18 cellular contexts compared by ENCODE assay signal in genomic region chr17:5364696-5365095, GRCh38. TPM values are rescaled to one million over a fixed set of nuclear protein-coding genes. Genes with fewer than 3 reads are reported as not detected.
A peak's percentile ranks its signal among the peaks of the same experiment; 100 is the strongest.
DNase-seq lines count a peak whose midpoint lies in the region; ATAC-seq and TF ChIP-seq lines count a peak whose summit lies in the region.
"Had no signal": no experiment of that assay in that cellular context is flagged by ENCODE, and none has a peak within 500 bp of the region (broad histone marks: within the 10 kb centered on the region; RNA-seq: fewer than 3 reads in every experiment).

No MANE protein-coding gene starts in this region.

- H3K36me3 ChIP-seq in PC-9 (ENCODE audit: low read depth): peaks cover 9% of the 10 kb centered on the region; the same call in 1 of the 2 replicates
- H3K36me3 ChIP-seq in smooth muscle cell (ENCODE audit: low read depth): peaks cover 14% of the 10 kb centered on the region

- H3K27me3 ChIP-seq in PC-9 (ENCODE audit: insufficient read depth, low read depth): no peaks in the 10 kb centered on the region
- H3K27me3 ChIP-seq in foreskin keratinocyte: no peaks in the 10 kb centered on the region
- no peaks in the 10 kb centered on the region for H3K27me3 ChIP-seq in smooth muscle cell (ENCODE audit: low read depth)
- H3K27me3 ChIP-seq: MG63, Peyer's patch had no signal

- H3K4me3 Mint-ChIP-seq in activated naive CD4-positive, alpha-beta T cell treated with anti-CD3 and anti-CD28 coated beads for 36 hours: no peak overlapping the region
- no peak overlapping the region for H3K4me3 Mint-ChIP-seq in endothelial cell (ENCODE audit: unreplicated experiment)
- H3K4me3 Mint-ChIP-seq: CD4-positive, CD25-positive, alpha-beta regulatory T cell had no signal

- no peak overlapping the region for H3K4me2 ChIP-seq in PC-9
- no peak overlapping the region for H3K4me2 ChIP-seq in smooth muscle cell
- H3K4me2 ChIP-seq: KMS-11 had no signal

- intact Hi-C loops in activated naive CD4-positive, alpha-beta T cell treated with anti-CD3 and anti-CD28 coated beads for 36 hours (cut with micrococcal nuclease): no loop called here
- intact Hi-C loops in PC-9 (cut with micrococcal nuclease; ENCODE audit: unreplicated experiment): no loop called here

- no peaks in the 10 kb centered on the region for H3K9me3 Mint-ChIP-seq in activated naive CD4-positive, alpha-beta T cell treated with anti-CD3 and anti-CD28 coated beads for 36 hours
- H3K9me3 Mint-ChIP-seq in endothelial cell (ENCODE audit: unreplicated experiment): no peaks in the 10 kb centered on the region
- H3K9me3 Mint-ChIP-seq: CD4-positive, CD25-positive, alpha-beta regulatory T cell had no signal

- H3K27me3 Mint-ChIP-seq in activated naive CD4-positive, alpha-beta T cell treated with anti-CD3 and anti-CD28 coated beads for 36 hours (ENCODE audit: low read depth): no peaks in the 10 kb centered on the region
- peaks cover 2% of the 10 kb centered on the region for H3K27me3 Mint-ChIP-seq in endothelial cell (ENCODE audit: unreplicated experiment)
- H3K27me3 Mint-ChIP-seq: CD4-positive, CD25-positive, alpha-beta regulatory T cell had no signal

- H3K4me1 Mint-ChIP-seq in activated naive CD4-positive, alpha-beta T cell treated with anti-CD3 and anti-CD28 coated beads for 36 hours (ENCODE audit: low read depth): no peaks in the 10 kb centered on the region
- no peaks in the 10 kb centered on the region for H3K4me1 Mint-ChIP-seq in endothelial cell (ENCODE audit: unreplicated experiment)

- POLR2A ChIA-PET in PC-9 (lab: Charles Lee; ENCODE audit: unreplicated experiment): no interaction called here

- peaks cover 12% of the 10 kb centered on the region for H3K36me3 Mint-ChIP-seq in activated naive CD4-positive, alpha-beta T cell treated with anti-CD3 and anti-CD28 coated beads for 36 hours (ENCODE audit: low read depth)
- H3K36me3 Mint-ChIP-seq in endothelial cell (ENCODE audit: low read depth, unreplicated experiment): peaks cover 27% of the 10 kb centered on the region

- no peaks in the 10 kb centered on the region for H3K9me3 ChIP-seq in PC-9 (ENCODE audit: insufficient read depth, low read depth)
- no peaks in the 10 kb centered on the region for H3K9me3 ChIP-seq in smooth muscle cell (replicated peaks; ENCODE audit: low read depth)
- H3K9me3 ChIP-seq: MG63, Peyer's patch had no signal

- peak overlapping the region; percentile 30 for H3K27ac Mint-ChIP-seq in activated naive CD4-positive, alpha-beta T cell treated with anti-CD3 and anti-CD28 coated beads for 36 hours
- no peak overlapping the region for H3K27ac Mint-ChIP-seq in endothelial cell (ENCODE audit: unreplicated experiment)

- H3F3A ChIP-seq in PC-9 (ENCODE audit: insufficient read depth, low read depth) (0 out of 2 replicates have a peak, but pooled peaks cover 5% of the 10 kb centered on the region), smooth muscle cell (ENCODE audit: low read depth) (no peaks in the 10 kb centered on the region)

- H3K4me1 ChIP-seq in PC-9 (replicated peaks; ENCODE audit: insufficient read depth) (no peaks in the 10 kb centered on the region; the same call in 1 of the 2 replicates), foreskin keratinocyte (peaks cover 24% of the 10 kb centered on the region), smooth muscle cell (ENCODE audit: low read depth) (no peaks in the 10 kb centered on the region)
- H3K4me1 ChIP-seq: Peyer's patch had no signal

- no peak for DNase-seq in activated naive CD4-positive, alpha-beta T cell treated with anti-CD3 and anti-CD28 coated beads for 36 hours
- DNase-seq in activated naive CD4-positive, alpha-beta T cell (lab: John Stamatoyannopoulos, UW): no peak
- DNase-seq in PC-9: no peak
- no peak for DNase-seq in foreskin keratinocyte
- no peak for DNase-seq in smooth muscle cell (lab: John Stamatoyannopoulos, UW; ENCODE audit: unreplicated experiment)
- DNase-seq in foreskin melanocyte: no peak
- DNase-seq in endothelial cell (ENCODE audit: low spot score): no peak
- no peak for DNase-seq in Ammon's horn (ENCODE audit: low spot score)
- DNase-seq: Calu3; CD4-positive, CD25-positive, alpha-beta regulatory T cell; H7; MG63; NCI-H1092; NCI-H510A treated with DMSO at 0.1 percent for 48 hours; NCI-H82; Peyer's patch; SHP77 treated with DMSO at 0.1 percent for 48 hours had no signal

- no peak for TF ChIP-seq CTCF in PC-9 (conservative IDR thresholded peaks at IDR 0.05)
- no peak for TF ChIP-seq CTCF in foreskin keratinocyte (conservative IDR thresholded peaks at IDR 0.05)
- no peak for TF ChIP-seq CTCF in smooth muscle cell (IDR thresholded peaks at IDR 0.05; ENCODE audit: borderline replicate concordance, insufficient read depth, poor library complexity, severe bottlenecking)
- no peak for TF ChIP-seq CTCF in endothelial cell (IDR thresholded peaks at IDR 0.05; ENCODE audit: unreplicated experiment)

- H3K9me2 ChIP-seq in PC-9 (ENCODE audit: insufficient read depth): no peaks in the 10 kb centered on the region

- H3K27ac ChIP-seq in PC-9: 0 out of 2 replicates have a peak overlapping the region, but pooled peaks have one; percentile 8
- peak overlapping the region; percentile 73 for H3K27ac ChIP-seq in foreskin keratinocyte
- peak overlapping the region; percentile 1 for H3K27ac ChIP-seq in smooth muscle cell (ENCODE audit: low read depth)
- H3K27ac ChIP-seq: KMS-11, Peyer's patch had no signal

- H3K9ac ChIP-seq in smooth muscle cell (ENCODE audit: low read depth): no peak overlapping the region
- H3K9ac ChIP-seq: KMS-11 had no signal

- H4K20me1 ChIP-seq in PC-9 (ENCODE audit: insufficient read depth) (no peaks in the 10 kb centered on the region; the same call in 1 of the 2 replicates), smooth muscle cell (ENCODE audit: low read depth) (no peaks in the 10 kb centered on the region)

- BruUV-seq in PC-9 (replicated peaks; lab: Mats Ljungman, UMichigan): no TSS peak

- H2AFZ ChIP-seq in PC-9: no peak overlapping the region
- no peak overlapping the region for H2AFZ ChIP-seq in smooth muscle cell (ENCODE audit: low read depth)

- ATAC-seq in foreskin keratinocyte: no peak

- H3K79me2 ChIP-seq in PC-9 (ENCODE audit: low read depth): no peaks in the 10 kb centered on the region
- H3K79me2 ChIP-seq in smooth muscle cell (ENCODE audit: low read depth): no peaks in the 10 kb centered on the region

- no peak overlapping the region for H3K4me3 ChIP-seq in PC-9
- H3K4me3 ChIP-seq in smooth muscle cell: no peak overlapping the region
- H3K4me3 ChIP-seq: MG63, Peyer's patch had no signal

- CTCF ChIA-PET in activated naive CD4-positive, alpha-beta T cell treated with anti-CD3 and anti-CD28 coated beads for 36 hours (lab: Charles Lee): no interaction called here
- CTCF ChIA-PET in PC-9 (lab: Charles Lee): no interaction called here

RNA-seq across cellular contexts. Expression of gene NUP88, which starts 54.8 kb away (rescaled TPM):
- 100 to 1,000 TPM; 115 to 131 TPM for total RNA-seq in activated naive CD4-positive, alpha-beta T cell treated with anti-CD3 and anti-CD28 coated beads for 36 hours
- total RNA-seq in PC-9 (2021) (88.6 and 93.1 TPM in 2 replicates), foreskin keratinocyte (103 and 147 TPM in 2 replicates), smooth muscle cell (44.2 and 47.4 TPM in 2 replicates), endothelial cell (ENCODE audit: unreplicated experiment) (42.4 TPM)
- polyA plus RNA-seq in foreskin keratinocyte (71.8 and 114 TPM in 2 replicates), smooth muscle cell (31.2 and 42.4 TPM in 2 replicates)

RNA-seq across cellular contexts. Expression of gene RPAIN, which starts 55.3 kb away (rescaled TPM):
- 10 to 100 TPM; 64.7 to 68.8 TPM for total RNA-seq in activated naive CD4-positive, alpha-beta T cell treated with anti-CD3 and anti-CD28 coated beads for 36 hours
- total RNA-seq in PC-9 (2021): 56.3 and 70.2 TPM in 2 replicates
- total RNA-seq in foreskin keratinocyte: 22.0 and 25.1 TPM in 2 replicates
- 24.5 and 28.4 TPM in 2 replicates for polyA plus RNA-seq in foreskin keratinocyte
- 42.8 and 56.0 TPM in 2 replicates for total RNA-seq in smooth muscle cell
- polyA plus RNA-seq in smooth muscle cell: 28.8 and 39.1 TPM in 2 replicates
- 47.7 TPM for total RNA-seq in endothelial cell (ENCODE audit: unreplicated experiment)

Comparison
In these comparisons a context has a peak if more than half of its experiments do, and no peak if none do; other contexts are left out.
1. H3K27ac ChIP-seq: peak in every context shown above with its lines; median percentile 73 in foreskin keratinocyte; 8 in PC-9; 1 in smooth muscle cell.